ENCODE assay signal across 14 cellular contexts in the genomic region with DNA sequence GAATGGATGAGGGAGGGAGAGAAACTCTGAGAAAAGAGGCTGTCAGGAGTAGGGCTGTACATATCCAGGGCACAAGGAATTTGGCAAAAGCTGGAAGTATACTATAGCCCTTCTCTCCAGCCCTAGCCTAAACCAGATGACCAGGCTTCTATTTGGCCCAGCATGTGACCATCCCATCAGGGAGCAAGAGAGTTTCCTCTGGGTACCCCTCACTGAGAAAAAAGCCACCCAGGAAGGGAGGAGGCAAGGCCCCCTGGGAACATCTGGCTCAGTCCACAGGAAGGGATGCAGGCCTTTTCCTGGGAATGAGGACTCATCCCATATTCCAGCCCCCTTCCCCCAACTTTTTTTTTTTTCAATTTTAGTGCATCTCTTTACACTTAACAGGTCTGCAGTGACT. TPM values are rescaled to one million over a fixed set of nuclear protein-coding genes. Genes with fewer than 3 reads are reported as not detected.
DNase-seq lines count a peak whose midpoint lies in the region; ATAC-seq, FAIRE-seq and TF ChIP-seq lines count a peak whose summit lies in the region.
"Had no signal": no experiment of that assay in that cellular context is flagged by ENCODE, and none has a peak within 500 bp of the region (broad histone marks: within the 10 kb centered on the region; RNA-seq: fewer than 3 reads in every experiment).

No MANE protein-coding gene starts in this region.

- peaks cover 100% of the 10 kb centered on the region for H3K4me1 ChIP-seq in CD8-positive, alpha-beta memory T cell (ENCODE audit: insufficient read depth, low read length)
- H3K4me1 ChIP-seq in Loucy (ENCODE audit: insufficient read depth, low read length, poor library complexity, severe bottlenecking) = peaks cover 87% of the 10 kb centered on the region

- H3K9me3 ChIP-seq in CD8-positive, alpha-beta memory T cell (ENCODE audit: low read length) = no peaks in the 10 kb centered on the region
- H3K9me3 ChIP-seq in Loucy (ENCODE audit: insufficient read depth, low read depth, low read length) = no peaks in the 10 kb centered on the region

- H2AFZ ChIP-seq in Loucy (ENCODE audit: low read length) = no peak overlapping the region

- no peaks in the 10 kb centered on the region for H3K27me3 ChIP-seq in CD8-positive, alpha-beta memory T cell (ENCODE audit: insufficient read depth, low read length, poor library complexity, severe bottlenecking)
- H3K27me3 ChIP-seq in Loucy (ENCODE audit: insufficient read depth, low read length, poor library complexity, severe bottlenecking) = no peaks in the 10 kb centered on the region
- H3K27me3 ChIP-seq: heart left ventricle had no signal

- peaks cover 9% of the 10 kb centered on the region for H3K36me3 ChIP-seq in CD8-positive, alpha-beta memory T cell (ENCODE audit: insufficient read depth, low read length)
- H3K36me3 ChIP-seq in Loucy (ENCODE audit: insufficient read depth, low read length) = peaks cover 4% of the 10 kb centered on the region; the same call in 1 of the 2 replicates

- peaks cover 0 to 4% of the 10 kb centered on the region in 2 donors for H3K27me3 Mint-ChIP-seq in CD8-positive, alpha-beta memory T cell
- no peaks in the 10 kb centered on the region for H3K27me3 Mint-ChIP-seq in activated naive CD8-positive, alpha-beta T cell treated with anti-CD3 and anti-CD28 coated beads, Interleukin-2, amount 50 U/mL, for 24 hours

- no peak for ATAC-seq in activated naive CD8-positive, alpha-beta T cell treated with anti-CD3 and anti-CD28 coated beads, Interleukin-2, amount 50 U/mL, for 24 hours
- ATAC-seq in GM18870 (IDR thresholded peaks at IDR 0.05; ENCODE audit: unreplicated experiment) = no peak
- ATAC-seq in HG02981 (IDR thresholded peaks at IDR 0.05; ENCODE audit: unreplicated experiment) = no peak
- ATAC-seq: heart left ventricle had no signal

- peak overlapping the region in 6 of 7 donors; percentile 33 to 97 (median 91) for H3K4me3 Mint-ChIP-seq in CD8-positive, alpha-beta memory T cell
- peak overlapping the region; percentile 93 for H3K4me3 Mint-ChIP-seq in activated naive CD8-positive, alpha-beta T cell treated with anti-CD3 and anti-CD28 coated beads, Interleukin-2, amount 50 U/mL, for 24 hours

- no peak overlapping the region for H3K4me3 ChIP-seq in CD8-positive, alpha-beta memory T cell (ENCODE audit: low read length)
- H3K4me3 ChIP-seq in Loucy (ENCODE audit: low read length, poor library complexity, severe bottlenecking) = no peak overlapping the region
- H3K4me3 ChIP-seq in skin epidermis = no peak overlapping the region
- H3K4me3 ChIP-seq: heart left ventricle had no signal

- FAIRE-seq in urothelium cell line (lab: Jason Lieb, UNC) = no peak

- peaks cover 17 to 91% (median 23%) of the 10 kb centered on the region in 3 donors for H3K36me3 Mint-ChIP-seq in CD8-positive, alpha-beta memory T cell
- peaks cover 75% of the 10 kb centered on the region for H3K36me3 Mint-ChIP-seq in activated naive CD8-positive, alpha-beta T cell treated with anti-CD3 and anti-CD28 coated beads, Interleukin-2, amount 50 U/mL, for 24 hours (ENCODE audit: low read depth)

- CTCF ChIA-PET in CD8-positive, alpha-beta memory T cell (lab: Charles Lee) = interaction anchor here (0.8 to 2.1 kb wide), 5 partner anchors 13 to 158 kb away, joined by 3 to 12 read pairs (median 3); no protein-coding TSS in a partner anchor

- H3K4me2 ChIP-seq in Loucy (ENCODE audit: low read depth, low read length, poor library complexity, severe bottlenecking) = peak overlapping the region; percentile 97

- peaks cover 88% of the 10 kb centered on the region for H4K20me1 ChIP-seq in Loucy (ENCODE audit: insufficient read depth, low read length, poor library complexity, severe bottlenecking)

- H3K27ac ChIP-seq in CD8-positive, alpha-beta memory T cell (ENCODE audit: low read depth, low read length) = no peak overlapping the region
- peak overlapping the region in 12 of 21 experiments; percentile 15 to 100 (median 70) for H3K27ac ChIP-seq in skin epidermis

- H3K9me3 Mint-ChIP-seq in CD8-positive, alpha-beta memory T cell = no peaks in the 10 kb centered on the region
- no peaks in the 10 kb centered on the region for H3K9me3 Mint-ChIP-seq in activated naive CD8-positive, alpha-beta T cell treated with anti-CD3 and anti-CD28 coated beads, Interleukin-2, amount 50 U/mL, for 24 hours

- no peak for TF ChIP-seq CTCF in Loucy (conservative IDR thresholded peaks at IDR 0.05; ENCODE audit: low read length)

- POLR2A ChIA-PET in CD8-positive, alpha-beta memory T cell (lab: Charles Lee) = interaction anchor here (0.6 to 2.7 kb wide), 2 partner anchors 19 to 914 kb away, joined by 3 to 15 read pairs; no protein-coding TSS in a partner anchor

- H3K79me2 ChIP-seq in Loucy (ENCODE audit: insufficient read depth, low read length) = peaks cover 100% of the 10 kb centered on the region

- DNase-seq in CD8-positive, alpha-beta memory T cell = no peak
- DNase-seq in activated naive CD8-positive, alpha-beta T cell treated with anti-CD3 and anti-CD28 coated beads, Interleukin-2, amount 50 U/mL, for 24 hours = no peak
- no peak for DNase-seq in urothelium cell line (ENCODE audit: low spot score)
- DNase-seq: activated gamma-delta T cell; cerebellar nuclear complex; H7; heart left ventricle; MM.1S; NK-92 treated with Interleukin-12 subunit alpha and Interleukin-12 subunit beta, amount 100 ng/mL, for 24 hours; retina had no signal

- H3K4me1 Mint-ChIP-seq in CD8-positive, alpha-beta memory T cell = peaks cover 95 to 100% (median 99%) of the 10 kb centered on the region in 3 donors
- H3K4me1 Mint-ChIP-seq in activated naive CD8-positive, alpha-beta T cell treated with anti-CD3 and anti-CD28 coated beads, Interleukin-2, amount 50 U/mL, for 24 hours = peaks cover 97% of the 10 kb centered on the region

- H3K9me2 ChIP-seq in Loucy (replicated peaks; ENCODE audit: low read depth, low read length) = no peaks in the 10 kb centered on the region

- H3K9ac ChIP-seq in Loucy (ENCODE audit: low read depth, low read length, poor library complexity, severe bottlenecking) = no peak overlapping the region

- peak overlapping the region; percentile 26 to 98 (median 95) for H3K27ac Mint-ChIP-seq in CD8-positive, alpha-beta memory T cell
- peak overlapping the region; percentile 98 for H3K27ac Mint-ChIP-seq in activated naive CD8-positive, alpha-beta T cell treated with anti-CD3 and anti-CD28 coated beads, Interleukin-2, amount 50 U/mL, for 24 hours

- no peaks in the 10 kb centered on the region for H3F3A ChIP-seq in Loucy (ENCODE audit: low read depth)

RNA-seq across cellular contexts. Expression of gene CD44, which starts 8.3 kb away (rescaled TPM):
- total RNA-seq in CD8-positive, alpha-beta memory T cell = 100 to 1,000 TPM; 510 to 534 TPM
- 338 TPM for polyA plus RNA-seq in CD8-positive, alpha-beta memory T cell
